14 cellular contexts compared by ENCODE assay signal in the genomic region with DNA sequence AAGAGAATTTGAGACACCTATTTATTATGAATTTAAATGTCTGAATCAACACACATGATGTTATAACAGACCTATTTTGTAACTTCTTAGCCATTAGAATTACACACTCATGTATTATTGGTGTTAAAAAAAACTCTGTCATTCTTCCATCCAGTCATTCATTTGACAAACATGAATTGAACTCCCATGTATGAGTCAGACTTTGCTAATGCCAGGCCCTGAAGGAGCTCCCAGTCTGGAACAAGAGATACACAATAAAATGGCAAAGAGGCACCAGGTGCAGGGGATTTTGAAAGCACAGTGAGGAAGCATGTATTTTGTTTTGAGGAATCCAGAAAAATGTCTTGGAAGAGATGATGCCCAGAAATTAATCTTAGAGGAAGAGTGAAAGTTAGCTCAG.
DNase-seq lines count a peak whose midpoint lies in the region; FAIRE-seq and TF ChIP-seq lines count a peak whose summit lies in the region.
"Had no signal": no experiment of that assay in that cellular context is flagged by ENCODE, and none has a peak within 500 bp of the region (broad histone marks: within the 10 kb centered on the region; RNA-seq: fewer than 3 reads in every experiment).

No MANE protein-coding gene starts in this region.

- H3K9me3 ChIP-seq in keratinocyte (ENCODE audit: control insufficient read depth, low read depth, low read length) (no peaks in the 10 kb centered on the region), vagina (no peaks in the 10 kb centered on the region)

- intact Hi-C loops in vagina (cut with DNase I), result no loop called here

- H3K9ac ChIP-seq in keratinocyte (ENCODE audit: control insufficient read depth, extremely low read depth, insufficient read depth, low read length), result no peak overlapping the region

- dilution Hi-C loops in keratinocyte (cut with MboI; ENCODE audit: extremely low pct_ligation_motif_present, low sequenced_read_pairs), result no loop called here

- no peaks in the 10 kb centered on the region for H3K79me2 ChIP-seq in keratinocyte (ENCODE audit: control insufficient read depth, insufficient read depth, low read length)

- H3K36me3 ChIP-seq in keratinocyte (ENCODE audit: control insufficient read depth in 2 of 2, extremely low read depth in 1 of 2, insufficient read depth in 2 of 2, low read length in 2 of 2), result no peaks in the 10 kb centered on the region
- no peaks in the 10 kb centered on the region for H3K36me3 ChIP-seq in vagina

- FAIRE-seq in HTR-8/SVneo (lab: Jason Lieb, UNC) (no peak), keratinocyte (lab: Jason Lieb, UNC) (peak; percentile 80)

- H3K4me2 ChIP-seq in keratinocyte (ENCODE audit: control insufficient read depth, extremely low read depth, insufficient read depth, low read depth, low read length), result peak overlapping the region; percentile 12

- TF ChIP-seq POLR2A in vagina (IDR thresholded peaks at IDR 0.05), result no peak

- H3K27ac ChIP-seq in keratinocyte (ENCODE audit: control insufficient read depth, insufficient read depth, low read length), result peak overlapping the region; percentile 35
- no peak overlapping the region for H3K27ac ChIP-seq in vagina
- H3K27ac ChIP-seq: C4-2B had no signal

- H3K4me1 ChIP-seq in keratinocyte (ENCODE audit: control insufficient read depth, extremely low read depth, insufficient read depth, low read length), result peaks cover 10% of the 10 kb centered on the region
- no peaks in the 10 kb centered on the region for H3K4me1 ChIP-seq in vagina

- no peaks in the 10 kb centered on the region for H4K20me1 ChIP-seq in keratinocyte (ENCODE audit: control insufficient read depth, extremely low read depth, insufficient read depth, low read length)

- TF ChIP-seq CTCF in keratinocyte (optimal IDR thresholded peaks at IDR 0.05 in 1 of 3, IDR thresholded peaks at IDR 0.05 in 1 of 3, conservative IDR thresholded peaks at IDR 0.05 in 1 of 3; ENCODE audit: extremely low read depth in 1 of 3, insufficient read depth in 2 of 3, low read length in 3 of 3) (no peak), vagina (IDR thresholded peaks at IDR 0.05) (no peak)

- DNase-seq in COLO829 (ENCODE audit: low spot score) (peak; percentile 42), HTR-8/SVneo (ENCODE audit: insufficient read length, low spot score) (peak; percentile 26), SW480 (ENCODE audit: low spot score) (peak; percentile 16), keratinocyte (ENCODE audit: low read depth, low spot score) (peak; percentile 30), activated gamma-delta T cell (lab: John Stamatoyannopoulos, UW) (no peak), DMS114 treated with DMSO at 0.1 percent for 48 hours (lab: John Stamatoyannopoulos, UW; ENCODE audit: unreplicated experiment) (no peak), vagina (ENCODE audit: extremely low spot score in 2 of 2) (no peak), islet precursor cell (no peak)
- DNase-seq: activated T-cell treated with anti-CD3 and anti-CD28 coated beads, Interleukin-2, amount 50 U/mL, for 1 hour; anterior cingulate cortex; glutamatergic neuron; NCI-H146; SW 1271 had no signal

- no peak overlapping the region for H3K4me3 ChIP-seq in keratinocyte (ENCODE audit: control insufficient read depth in 2 of 3, extremely low read depth in 1 of 3, insufficient read depth in 2 of 3, low read depth in 1 of 3, low read length in 3 of 3)
- H3K4me3 ChIP-seq in vagina, result no peak overlapping the region

- H3K27me3 ChIP-seq in keratinocyte (ENCODE audit: control insufficient read depth, extremely low read depth, insufficient read depth, low read length), result no peaks in the 10 kb centered on the region
- no peaks in the 10 kb centered on the region for H3K27me3 ChIP-seq in vagina

- H3K9me1 ChIP-seq in keratinocyte (ENCODE audit: control insufficient read depth, extremely low read depth, insufficient read depth, low read length), result no peaks in the 10 kb centered on the region

- H2AFZ ChIP-seq in keratinocyte (ENCODE audit: control insufficient read depth, low read length), result no peak overlapping the region

Comparison
In these comparisons a context has a peak if more than half of its experiments do, and no peak if none do; other contexts are left out.
1. DNase-seq: peak in COLO829 (single experiment), HTR-8/SVneo (single experiment), SW480 (single experiment) and keratinocyte (single experiment); none in activated gamma-delta T cell (single experiment), DMS114 treated with DMSO at 0.1 percent for 48 hours (single experiment), vagina (0 of 2) and islet precursor cell (single experiment).